8 cellular contexts compared by ENCODE assay signal in the genomic region with DNA sequence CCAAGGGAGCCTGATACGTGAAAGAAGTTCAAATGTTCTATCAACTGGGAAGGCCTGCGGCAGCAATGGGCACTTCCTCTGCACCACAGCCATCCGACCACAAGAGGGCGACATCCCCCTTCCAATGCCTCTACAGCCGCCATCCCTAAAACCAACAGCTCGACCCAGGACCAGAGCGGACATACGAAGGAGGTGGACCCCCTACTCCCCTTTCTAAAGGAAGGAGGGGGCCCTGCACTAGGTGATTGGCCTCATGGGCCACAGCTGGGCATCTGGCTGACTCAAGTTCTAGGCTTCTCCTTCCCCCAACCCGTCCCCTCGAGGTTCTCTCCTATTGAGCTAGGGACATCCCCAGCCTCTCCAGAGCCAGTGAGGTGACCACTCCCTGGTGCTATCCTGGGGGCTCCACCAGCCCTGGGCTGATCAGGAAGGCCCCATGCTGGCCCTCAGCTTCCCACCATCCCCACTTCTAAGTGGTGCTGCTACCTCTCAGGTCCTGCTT.
DNase-seq lines count a peak whose midpoint lies in the region; ATAC-seq and TF ChIP-seq lines count a peak whose summit lies in the region.

No MANE protein-coding gene starts in this region.

- H3K36me3 Mint-ChIP-seq in activated CD4-positive, alpha-beta T cell treated with anti-CD3 and anti-CD28 coated beads, Interleukin-2, amount 10 ng/mL, durations not matched to agents 7 days and 5 days (ENCODE audit: low read depth): peaks cover 3% of the 10 kb centered on the region

- CTCF ChIA-PET in activated CD4-positive, alpha-beta T cell treated with anti-CD3 and anti-CD28 coated beads, Interleukin-2, amount 10 ng/mL, durations not matched to agents 7 days and 5 days (lab: Charles Lee): interaction anchor here (0.6 to 3.3 kb wide), 30 partner anchors 8 to 300 kb away, joined by 3 to 17 read pairs (median 4); a partner anchor contains a TSS

- POLR2A ChIA-PET in activated CD4-positive, alpha-beta T cell treated with anti-CD3 and anti-CD28 coated beads, Interleukin-2, amount 10 ng/mL, durations not matched to agents 7 days and 5 days (lab: Charles Lee): interaction anchor here (0.6 kb wide), 1 partner anchor 208 kb away, joined by 3 read pairs; no protein-coding TSS in a partner anchor

- H3K4me3 ChIP-seq in lung: no peak overlapping the region

- no peak overlapping the region for H3K4me3 Mint-ChIP-seq in activated CD4-positive, alpha-beta T cell treated with anti-CD3 and anti-CD28 coated beads, Interleukin-2, amount 10 ng/mL, durations not matched to agents 7 days and 5 days

- peaks cover 0 to 1% of the 10 kb centered on the region in 2 donors for H3K36me3 ChIP-seq in lung (ENCODE audit: control insufficient read depth in 2 of 2, insufficient read depth in 2 of 2, low read length in 2 of 2)

- ATAC-seq in HG02970 (IDR thresholded peaks at IDR 0.05; ENCODE audit: low FRiP score, unreplicated experiment) (peak; percentile 48), lung (ENCODE audit: insufficient read depth, low FRiP score) (peak; percentile 77), HG02571 (IDR thresholded peaks at IDR 0.05; ENCODE audit: unreplicated experiment) (no peak)

- DNase-seq in NCI-H345 treated with DMSO at 0.1 percent for 48 hours (lab: John Stamatoyannopoulos, UW; ENCODE audit: unreplicated experiment) (peak; percentile 63), dermis microvascular lymphatic vessel endothelial cell (ENCODE audit: low read depth in 2 of 2) (peak; percentile 27 to 68), lung (ENCODE audit: low spot score) (peak; percentile 76)
- peak; percentile 76 for DNase-seq in activated CD4-positive, alpha-beta T cell treated with anti-CD3 and anti-CD28 coated beads, Interleukin-2, amount 10 ng/mL, durations not matched to agents 7 days and 5 days
- DNase-seq in stimulated activated CD8-positive, alpha-beta memory T cell treated with anti-CD3 and anti-CD28 coated beads, Interleukin-12 subunit alpha, Interleukin-12 subunit beta, amount 100 ng/mL, for 1 hour (ENCODE audit: low read depth): peak; percentile 62

- WGBS in lung, 2 donors: 17% methylated on average over 10 of the region's 10 CpGs

- H3K9me3 ChIP-seq in lung (ENCODE audit: control insufficient read depth in 2 of 2, insufficient read depth in 1 of 2, low read length in 1 of 2): no peaks in the 10 kb centered on the region

- peaks cover 24% of the 10 kb centered on the region for H3K4me1 Mint-ChIP-seq in activated CD4-positive, alpha-beta T cell treated with anti-CD3 and anti-CD28 coated beads, Interleukin-2, amount 10 ng/mL, durations not matched to agents 7 days and 5 days

- H3K27me3 Mint-ChIP-seq in activated CD4-positive, alpha-beta T cell treated with anti-CD3 and anti-CD28 coated beads, Interleukin-2, amount 10 ng/mL, durations not matched to agents 7 days and 5 days: peaks cover 8% of the 10 kb centered on the region

- peaks cover 0 to 2% of the 10 kb centered on the region in 2 donors for H3K4me1 ChIP-seq in lung (ENCODE audit: control insufficient read depth in 2 of 2, insufficient read depth in 2 of 2, low read length in 2 of 2)

- TF ChIP-seq CTCF in GM12801 (IDR thresholded peaks at IDR 0.05; ENCODE audit: extremely low read depth, insufficient read length) (peak; percentile 12), lung (IDR thresholded peaks at IDR 0.05; ENCODE audit: control extremely low read depth, extremely low read depth) (peak; percentile 96)

- no peak overlapping the region for H3K27ac ChIP-seq in lung (ENCODE audit: low read depth in 1 of 2, low read length in 1 of 2)

- peaks cover 7% of the 10 kb centered on the region for H3K9me3 Mint-ChIP-seq in activated CD4-positive, alpha-beta T cell treated with anti-CD3 and anti-CD28 coated beads, Interleukin-2, amount 10 ng/mL, durations not matched to agents 7 days and 5 days

- no peaks in the 10 kb centered on the region for H3K27me3 ChIP-seq in lung (ENCODE audit: control insufficient read depth, insufficient read depth)

- peak overlapping the region; percentile 4 for H3K27ac Mint-ChIP-seq in activated CD4-positive, alpha-beta T cell treated with anti-CD3 and anti-CD28 coated beads, Interleukin-2, amount 10 ng/mL, durations not matched to agents 7 days and 5 days
